ENCODE assay signal across 17 cellular contexts in the genomic region with DNA sequence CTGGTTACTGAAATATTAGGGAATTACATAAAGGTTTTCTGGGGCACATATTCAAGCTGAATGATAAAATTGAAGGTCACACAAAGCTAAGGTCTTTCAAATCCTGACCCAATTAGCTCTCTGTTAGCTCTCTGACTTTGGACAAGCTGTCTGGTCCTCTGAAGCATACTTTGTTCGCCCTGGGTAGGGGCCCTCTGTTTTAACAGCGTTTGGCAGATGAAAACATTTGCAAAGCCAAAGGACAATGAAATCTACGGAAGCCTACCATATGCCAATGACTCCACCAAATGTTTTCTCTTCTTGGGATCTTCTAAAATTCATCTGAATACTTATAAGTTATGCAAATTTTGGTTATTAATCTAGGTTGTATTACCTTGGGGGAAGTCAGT. TPM values are rescaled to one million over a fixed set of nuclear protein-coding genes. Genes with fewer than 3 reads are reported as not detected.
A peak's percentile ranks its signal among the peaks of the same experiment; 100 is the strongest.
DNase-seq lines count a peak whose midpoint lies in the region; ATAC-seq, FAIRE-seq and TF ChIP-seq lines count a peak whose summit lies in the region.
"Had no signal": no experiment of that assay in that cellular context is flagged by ENCODE, and none has a peak within 500 bp of the region (broad histone marks: within the 10 kb centered on the region; RNA-seq: fewer than 3 reads in every experiment).

No MANE protein-coding gene starts in this region.

- no peaks in the 10 kb centered on the region for H3K27me3 ChIP-seq in HUES48 (ENCODE audit: control insufficient read depth, insufficient read depth, low read length)
- no peaks in the 10 kb centered on the region for H3K27me3 ChIP-seq in GM12878 (replicated peaks in 1 of 2; ENCODE audit: control insufficient read depth in 2 of 2, insufficient read depth in 2 of 2, low read length in 1 of 2)
- H3K27me3 ChIP-seq in keratinocyte (ENCODE audit: control insufficient read depth, extremely low read depth, insufficient read depth, low read length): peaks cover 3% of the 10 kb centered on the region

- H3K27ac ChIP-seq in HUES48 (ENCODE audit: low read depth, low read length) (peak overlapping the region; percentile 50), GM12878 (ENCODE audit: control insufficient read depth, insufficient read depth) (no peak overlapping the region), keratinocyte (ENCODE audit: control insufficient read depth, insufficient read depth, low read length) (peak overlapping the region; percentile 36)

- CTCF ChIA-PET in GM12878 (lab: Yijun Ruan, JAX): interaction anchor here (1.0 to 1.3 kb wide), 2 partner anchors 10 to 312 kb away, joined by 3 read pairs; no protein-coding TSS in a partner anchor

- no peaks in the 10 kb centered on the region for H3K9me1 ChIP-seq in keratinocyte (ENCODE audit: control insufficient read depth, extremely low read depth, insufficient read depth, low read length)

- H3K36me3 Mint-ChIP-seq in type B pancreatic cell: no peaks in the 10 kb centered on the region
- H3K36me3 Mint-ChIP-seq: activated naive CD4-positive, alpha-beta T cell treated with anti-CD3 and anti-CD28 coated beads, Interleukin-2, amount 50 U/mL, for 72 hours; brain; natural killer cell treated with Interleukin-12 subunit alpha and Interleukin-12 subunit beta and Interleukin-15 and Interleukin-18, amount 100 ng/mL, for 72 hours had no signal

- no peak for TF ChIP-seq RAD21 in GM12878 (IDR thresholded peaks at IDR 0.05; ENCODE audit: insufficient read depth, low read depth, low read length)

- no peak for TF ChIP-seq POLR2A in GM12878 (IDR thresholded peaks at IDR 0.05; ENCODE audit: low read depth, low read length)

- RAD21 ChIA-PET in GM12878 (lab: Charles Lee; ENCODE audit: unreplicated experiment): no interaction called here

- dilution Hi-C loops in keratinocyte (cut with MboI; ENCODE audit: extremely low pct_ligation_motif_present, low sequenced_read_pairs): loop anchor here (25.0 kb wide), 2 partner anchors 212 to 312 kb away; no protein-coding TSS in a partner anchor

- no peak overlapping the region; the same call in 1 of the 2 replicates for H2AFZ ChIP-seq in GM12878 (ENCODE audit: control insufficient read depth, low read depth, low read length)
- H2AFZ ChIP-seq in keratinocyte (ENCODE audit: control insufficient read depth, low read length): no peak overlapping the region

- H3K4me3 ChIP-seq in HUES48 (ENCODE audit: low read depth, low read length) (no peak overlapping the region), GM12878 (no peak overlapping the region), keratinocyte (ENCODE audit: control insufficient read depth in 2 of 3, extremely low read depth in 1 of 3, insufficient read depth in 2 of 3, low read depth in 1 of 3, low read length in 3 of 3) (no peak overlapping the region)
- H3K4me3 ChIP-seq: heart right ventricle had no signal

- SMC1A ChIA-PET in GM12878 (lab: Charles Lee; ENCODE audit: uncharacterized antibody, unreplicated experiment): no interaction called here

- H3K36me3 ChIP-seq in HUES48 (ENCODE audit: control insufficient read depth, insufficient read depth, low read length) (no peaks in the 10 kb centered on the region), GM12878 (ENCODE audit: control insufficient read depth in 2 of 2, insufficient read depth in 2 of 2, low read length in 1 of 2) (no peaks in the 10 kb centered on the region), keratinocyte (ENCODE audit: control insufficient read depth in 2 of 2, extremely low read depth in 1 of 2, insufficient read depth in 2 of 2, low read length in 2 of 2) (no peaks in the 10 kb centered on the region)
- H3K36me3 ChIP-seq: heart right ventricle had no signal

- WGBS in GM12878 (ENCODE audit: insufficient coverage, insufficient replicate concordance, low lambda C conversion rate, missing lambda C conversion rate): 96% methylated on average over 3 of the region's 3 CpGs

- peaks cover 28% of the 10 kb centered on the region for H3K27me3 Mint-ChIP-seq in type B pancreatic cell

- TF ChIP-seq CTCF in GM12878 (IDR thresholded peaks at IDR 0.05 in 2 of 3, conservative IDR thresholded peaks at IDR 0.05 in 1 of 3; ENCODE audit: control insufficient read depth in 2 of 3, extremely low read depth in 1 of 3, insufficient read depth in 1 of 3, low read depth in 3 of 3, low read length in 3 of 3) (no peak), keratinocyte (optimal IDR thresholded peaks at IDR 0.05 in 1 of 3, IDR thresholded peaks at IDR 0.05 in 1 of 3, conservative IDR thresholded peaks at IDR 0.05 in 1 of 3; ENCODE audit: extremely low read depth in 1 of 3, insufficient read depth in 2 of 3, low read length in 3 of 3) (no peak), type B pancreatic cell (conservative IDR thresholded peaks at IDR 0.05) (no peak)

- peaks cover 5% of the 10 kb centered on the region for H3K9me3 Mint-ChIP-seq in type B pancreatic cell
- H3K9me3 Mint-ChIP-seq: activated naive CD4-positive, alpha-beta T cell treated with anti-CD3 and anti-CD28 coated beads, Interleukin-2, amount 50 U/mL, for 72 hours; CD4-positive, CD25-positive, alpha-beta regulatory T cell; natural killer cell treated with Interleukin-12 subunit alpha and Interleukin-12 subunit beta and Interleukin-15 and Interleukin-18, amount 100 ng/mL, for 72 hours had no signal

- intact Hi-C loops in GM12878 (cut with micrococcal nuclease; ENCODE audit: unreplicated experiment): no loop called here

- DNase-seq in GM12878 (ENCODE audit: low read depth, low spot score) (no peak), keratinocyte (ENCODE audit: low read depth, low spot score) (no peak), type B pancreatic cell (ENCODE audit: extremely low spot score, unreplicated experiment) (no peak), NCI-H774 (lab: John Stamatoyannopoulos, UW) (no peak), NCI-H526 (lab: John Stamatoyannopoulos, UW) (no peak)
- DNase-seq: NCI-H187, NCI-H345 had no signal

- H3K9me3 ChIP-seq in HUES48 (ENCODE audit: control insufficient read depth, insufficient read depth, low read length) (no peaks in the 10 kb centered on the region), GM12878 (replicated peaks; ENCODE audit: control insufficient read depth, insufficient read depth, low read length) (no peaks in the 10 kb centered on the region), keratinocyte (ENCODE audit: control insufficient read depth, low read depth, low read length) (no peaks in the 10 kb centered on the region)
- H3K9me3 ChIP-seq: heart right ventricle had no signal

- H4K20me1 ChIP-seq in GM12878 (ENCODE audit: control insufficient read depth, insufficient read depth) (no peaks in the 10 kb centered on the region), keratinocyte (ENCODE audit: control insufficient read depth, extremely low read depth, insufficient read depth, low read length) (no peaks in the 10 kb centered on the region)

- peaks cover 16% of the 10 kb centered on the region for H3K4me1 Mint-ChIP-seq in type B pancreatic cell (ENCODE audit: unreplicated experiment)

- no TSS peak for BruUV-seq in GM12878 (replicated peaks; lab: Mats Ljungman, UMichigan)

- H3K4me3 Mint-ChIP-seq in type B pancreatic cell: peak overlapping the region; percentile 57
- H3K4me3 Mint-ChIP-seq: natural killer cell treated with Interleukin-12 subunit alpha and Interleukin-12 subunit beta and Interleukin-15 and Interleukin-18, amount 100 ng/mL, for 72 hours had no signal

- peak overlapping the region; percentile 58 for H3K4me2 ChIP-seq in GM12878 (ENCODE audit: control insufficient read depth, insufficient read depth)
- peak overlapping the region; percentile 69 for H3K4me2 ChIP-seq in keratinocyte (ENCODE audit: control insufficient read depth, extremely low read depth, insufficient read depth, low read depth, low read length)

- H3K27ac Mint-ChIP-seq in type B pancreatic cell: peak overlapping the region; percentile 93
- H3K27ac Mint-ChIP-seq: natural killer cell treated with Interleukin-12 subunit alpha and Interleukin-12 subunit beta and Interleukin-15 and Interleukin-18, amount 100 ng/mL, for 72 hours had no signal

- TF ChIP-seq EP300 in GM12878 (IDR thresholded peaks at IDR 0.05; ENCODE audit: borderline replicate concordance in 1 of 2, control insufficient read depth in 1 of 2, low read depth in 2 of 2, low read length in 2 of 2): no peak

- H3K4me1 ChIP-seq in HUES48 (ENCODE audit: control insufficient read depth, insufficient read depth, low read length): no peaks in the 10 kb centered on the region
- H3K4me1 ChIP-seq in GM12878 (ENCODE audit: control insufficient read depth, insufficient read depth, low read length): peaks cover 8% of the 10 kb centered on the region
- peaks cover 20% of the 10 kb centered on the region for H3K4me1 ChIP-seq in keratinocyte (ENCODE audit: control insufficient read depth, extremely low read depth, insufficient read depth, low read length)

- in situ Hi-C loops in GM12878 (cut with MboI): loop anchor here (25.0 kb wide), 1 partner anchor 662 kb away; no protein-coding TSS in a partner anchor

- FAIRE-seq in GM12878 (lab: Jason Lieb, UNC) (no peak), keratinocyte (lab: Jason Lieb, UNC) (no peak)
- FAIRE-seq: H1, small intestine had no signal

- H3K9ac ChIP-seq in HUES48 (ENCODE audit: low read depth, low read length): no peak overlapping the region
- H3K9ac ChIP-seq in GM12878 (ENCODE audit: control insufficient read depth, insufficient read depth, low read length): no peak overlapping the region
- peak overlapping the region; percentile 2 for H3K9ac ChIP-seq in keratinocyte (ENCODE audit: control insufficient read depth, extremely low read depth, insufficient read depth, low read length)

- POLR2A ChIA-PET in GM12878 (lab: Charles Lee): no interaction called here

- H3K79me2 ChIP-seq in GM12878 (ENCODE audit: control insufficient read depth, insufficient read depth, low read length) (no peaks in the 10 kb centered on the region), keratinocyte (ENCODE audit: control insufficient read depth, insufficient read depth, low read length) (no peaks in the 10 kb centered on the region)

- ATAC-seq in GM12878 (no peak), GM19455 (IDR thresholded peaks at IDR 0.05; ENCODE audit: unreplicated experiment) (no peak)

RNA-seq across cellular contexts. Expression of gene GJA3, which starts 14.5 kb away (rescaled TPM):
- total RNA-seq in GM12878 (2013; cell fraction: nucleolus; rRNA removed): not detected in 2 replicates
- total RNA-seq in GM12878 (2014; rRNA removed) (0.11 TPM in 1 of 2 replicates, not detected in the other), GM12878 (2014; rRNA removed; fragmentation: Illumina TruSeq; extraction: Trizol) (0.05 TPM in 1 of 2 replicates, not detected in the other), GM12878 (2021) (not detected in 2 replicates), type B pancreatic cell (ENCODE audit: low replicate concordance) (0.31 and 0.60 TPM in 2 replicates)
- not detected for polyA plus RNA-seq in GM12878 (2011; ENCODE audit: low read depth)
- polyA plus RNA-seq in GM12878 (2011; rRNA removed) (0.08 and 0.17 TPM in 2 replicates), GM12878 (2014; fragmentation: Illumina TruSeq; extraction: Trizol) (0.04 TPM in 1 of 2 replicates, not detected in the other), GM12878 (2014; fragmentation: Nextera tagmentation; extraction: Ambion mirVana) (not detected), GM12878 (2014; rRNA removed) (0.03 TPM in 2 replicates), GM12878 (2016; fragmentation: Nextera tagmentation; extraction: Ambion mirVana) (under 1 TPM in 1 of 2 experiments, not detected in 1; 0.03 TPM), keratinocyte (0.07 to 0.13 TPM (median 0.09 TPM) in 3 replicates)
- 0.07 and 0.12 TPM in 2 replicates for polyA plus RNA-seq in GM12878 (2011; cell fraction: cytosol; rRNA removed)
- polyA plus RNA-seq in GM12878 (2011; cell fraction: nucleus; rRNA removed): 0.07 and 0.10 TPM in 2 replicates
- 0.08 and 0.13 TPM in 2 replicates for polyA plus RNA-seq in GM12878 (2012)
- polyA minus RNA-seq in GM12878 (2011; rRNA and poly(A)+ RNA removed): 0.07 and 0.26 TPM in 2 replicates
- polyA minus RNA-seq in GM12878 (2011; cell fraction: cytosol; rRNA and poly(A)+ RNA removed): not detected in 2 replicates
- under 0.01 TPM in 1 of 2 replicates, not detected in the other for polyA minus RNA-seq in GM12878 (2011; cell fraction: nucleus; rRNA and poly(A)+ RNA removed)
- 0.10 TPM for polyA plus RNA-seq in keratinocyte (2011; ENCODE audit: low read depth)
- 0.10 and 0.11 TPM in 2 replicates for polyA plus RNA-seq in keratinocyte (2011; cell fraction: cytosol; rRNA removed)
- polyA plus RNA-seq in keratinocyte (2011; cell fraction: nucleus; rRNA removed): 0.21 and 0.22 TPM in 2 replicates
- 0.13 and 0.17 TPM in 2 replicates for polyA plus RNA-seq in keratinocyte (2012; ENCODE audit: low replicate concordance)
- polyA minus RNA-seq in keratinocyte: 0.10 to 0.13 TPM in 2 of 3 replicates, not detected in the other
- not detected for polyA minus RNA-seq in keratinocyte (2011; cell fraction: cytosol; rRNA and poly(A)+ RNA removed)
- polyA minus RNA-seq in keratinocyte (2011; cell fraction: nucleus; rRNA and poly(A)+ RNA removed): 0.21 and 0.23 TPM in 2 replicates
- total RNA-seq: CD4-positive, CD25-positive, alpha-beta regulatory T cell; posterior vena cava had no signal

RNA-seq across cellular contexts. Expression of gene GJB2, which starts 17.3 kb away (rescaled TPM):
- total RNA-seq in GM12878 (2013; cell fraction: nucleolus; rRNA removed): not detected in 2 replicates
- 0.16 and 0.28 TPM in 2 replicates for total RNA-seq in GM12878 (2014; rRNA removed)
- total RNA-seq in GM12878 (2014; rRNA removed; fragmentation: Illumina TruSeq; extraction: Trizol): 0.28 and 0.31 TPM in 2 replicates
- total RNA-seq in GM12878 (2021): 0.24 and 0.44 TPM in 2 replicates
- polyA plus RNA-seq in GM12878 (2011; ENCODE audit: low read depth): 0.38 TPM
- 0.56 and 1.1 TPM in 2 replicates for polyA plus RNA-seq in GM12878 (2011; rRNA removed)
- 0.62 and 0.76 TPM in 2 replicates for polyA plus RNA-seq in GM12878 (2011; cell fraction: cytosol; rRNA removed)
- polyA plus RNA-seq in GM12878 (2011; cell fraction: nucleus; rRNA removed): 0.37 and 0.42 TPM in 2 replicates
- 0.50 and 0.53 TPM in 2 replicates for polyA plus RNA-seq in GM12878 (2012)
- polyA plus RNA-seq in GM12878 (2014; fragmentation: Illumina TruSeq; extraction: Trizol): 0.24 and 0.28 TPM in 2 replicates
- polyA plus RNA-seq in GM12878 (2014; fragmentation: Nextera tagmentation; extraction: Ambion mirVana): under 1 TPM in 1 of 2 experiments, not detected in 1; 0.07 TPM
- 0.06 and 0.27 TPM in 2 replicates for polyA plus RNA-seq in GM12878 (2014; rRNA removed)
- polyA plus RNA-seq in GM12878 (2016; fragmentation: Nextera tagmentation; extraction: Ambion mirVana): under 1 TPM; 0.57 to 0.59 TPM
- 0.67 and 0.80 TPM in 2 replicates for polyA minus RNA-seq in GM12878 (2011; rRNA and poly(A)+ RNA removed)
- polyA minus RNA-seq in GM12878 (2011; cell fraction: cytosol; rRNA and poly(A)+ RNA removed): 0.53 TPM in 1 of 2 replicates, not detected in the other
- polyA minus RNA-seq in GM12878 (2011; cell fraction: nucleus; rRNA and poly(A)+ RNA removed): 0.29 and 0.36 TPM in 2 replicates
- 364 to 604 TPM (median 374 TPM) in 3 replicates for polyA plus RNA-seq in keratinocyte
- polyA plus RNA-seq in keratinocyte (2011; ENCODE audit: low read depth): 198 TPM
- polyA plus RNA-seq in keratinocyte (2011; cell fraction: cytosol; rRNA removed): 333 and 385 TPM in 2 replicates
- 582 and 627 TPM in 2 replicates for polyA plus RNA-seq in keratinocyte (2011; cell fraction: nucleus; rRNA removed)
- 265 and 800 TPM in 2 replicates for polyA plus RNA-seq in keratinocyte (2012; ENCODE audit: low replicate concordance)
- 246 to 619 TPM (median 333 TPM) in 3 replicates for polyA minus RNA-seq in keratinocyte
- 223 TPM for polyA minus RNA-seq in keratinocyte (2011; cell fraction: cytosol; rRNA and poly(A)+ RNA removed)
- 156 and 373 TPM in 2 replicates for polyA minus RNA-seq in keratinocyte (2011; cell fraction: nucleus; rRNA and poly(A)+ RNA removed)
- total RNA-seq in type B pancreatic cell (ENCODE audit: low replicate concordance): 14.3 and 17.0 TPM in 2 replicates
- total RNA-seq: CD4-positive, CD25-positive, alpha-beta regulatory T cell had no signal
- polyA plus RNA-seq: CD4-positive, CD25-positive, alpha-beta regulatory T cell had no signal

RNA-seq across cellular contexts. Expression of gene GJB6, which starts 56.7 kb away (rescaled TPM):
- not detected in 2 replicates for total RNA-seq in GM12878 (2013; cell fraction: nucleolus; rRNA removed)
- total RNA-seq in GM12878 (2014; rRNA removed): not detected in 2 replicates
- not detected in 2 replicates for total RNA-seq in GM12878 (2014; rRNA removed; fragmentation: Illumina TruSeq; extraction: Trizol)
- not detected in 2 replicates for total RNA-seq in GM12878 (2021)
- not detected for polyA plus RNA-seq in GM12878 (2011; ENCODE audit: low read depth)
- 0.03 TPM in 1 of 2 replicates, not detected in the other for polyA plus RNA-seq in GM12878 (2011; rRNA removed)
- not detected in 2 replicates for polyA plus RNA-seq in GM12878 (2011; cell fraction: cytosol; rRNA removed)
- polyA plus RNA-seq in GM12878 (2011; cell fraction: nucleus; rRNA removed): not detected in 2 replicates
- not detected in 2 replicates for polyA plus RNA-seq in GM12878 (2012)
- not detected in 2 replicates for polyA plus RNA-seq in GM12878 (2014; fragmentation: Illumina TruSeq; extraction: Trizol)
- polyA plus RNA-seq in GM12878 (2014; fragmentation: Nextera tagmentation; extraction: Ambion mirVana): not detected
- polyA plus RNA-seq in GM12878 (2014; rRNA removed): not detected in 2 replicates
- polyA plus RNA-seq in GM12878 (2016; fragmentation: Nextera tagmentation; extraction: Ambion mirVana): not detected
- not detected in 2 replicates for polyA minus RNA-seq in GM12878 (2011; rRNA and poly(A)+ RNA removed)
- not detected in 2 replicates for polyA minus RNA-seq in GM12878 (2011; cell fraction: cytosol; rRNA and poly(A)+ RNA removed)
- not detected in 2 replicates for polyA minus RNA-seq in GM12878 (2011; cell fraction: nucleus; rRNA and poly(A)+ RNA removed)
- 6.1 to 13.6 TPM (median 11.2 TPM) in 3 replicates for polyA plus RNA-seq in keratinocyte
- 68.8 TPM for polyA plus RNA-seq in keratinocyte (2011; ENCODE audit: low read depth)
- polyA plus RNA-seq in keratinocyte (2011; cell fraction: cytosol; rRNA removed): 4.8 and 6.3 TPM in 2 replicates
- polyA plus RNA-seq in keratinocyte (2011; cell fraction: nucleus; rRNA removed): 13.8 and 16.2 TPM in 2 replicates
- 6.8 and 102 TPM in 2 replicates for polyA plus RNA-seq in keratinocyte (2012; ENCODE audit: low replicate concordance)
- polyA minus RNA-seq in keratinocyte: 2.7 to 9.4 TPM (median 6.4 TPM) in 3 replicates
- 1.7 TPM for polyA minus RNA-seq in keratinocyte (2011; cell fraction: cytosol; rRNA and poly(A)+ RNA removed)
- 4.7 and 9.6 TPM in 2 replicates for polyA minus RNA-seq in keratinocyte (2011; cell fraction: nucleus; rRNA and poly(A)+ RNA removed)
- 7.7 and 14.8 TPM in 2 replicates for total RNA-seq in type B pancreatic cell (ENCODE audit: low replicate concordance)
- total RNA-seq: H1, posterior vena cava had no signal
- polyA plus RNA-seq: H1 had no signal

Comparison
In these comparisons a context has a peak if more than half of its experiments do, and no peak if none do; other contexts are left out.
1. RNA of gene GJB2, which starts 17.3 kb away (total RNA-seq): 14.3 to 17.0 TPM in type B pancreatic cell; 0.16 to 0.44 TPM in GM12878; every median in the first group is over 10 times any median in the second.